Comparison of ENCODE assay signal across 28 cellular contexts in genomic region chrY:2972708-2973107, GRCh38. TPM values are rescaled to one million over a fixed set of nuclear protein-coding genes. Genes with fewer than 3 reads are reported as not detected.
DNase-seq lines count a peak whose midpoint lies in the region; ATAC-seq and TF ChIP-seq lines count a peak whose summit lies in the region.
"Had no signal": no experiment of that assay in that cellular context is flagged by ENCODE, and none has a peak within 500 bp of the region (broad histone marks: within the 10 kb centered on the region; RNA-seq: fewer than 3 reads in every experiment).

No MANE protein-coding gene starts in this region.

- H3K4me1 Mint-ChIP-seq in central memory CD8-positive, alpha-beta T cell = peaks cover 35% of the 10 kb centered on the region
- peaks cover 0 to 41% (median 12%) of the 10 kb centered on the region in 7 donors for H3K4me1 Mint-ChIP-seq in naive thymus-derived CD4-positive, alpha-beta T cell
- H3K4me1 Mint-ChIP-seq in activated T-helper 17 cell treated with anti-CD3 and anti-CD28 coated beads, Interleukin-2, amount 50 U/mL, for 72 hours = peaks cover 9% of the 10 kb centered on the region

- no peaks in the 10 kb centered on the region for H3K36me3 ChIP-seq in naive thymus-derived CD4-positive, alpha-beta T cell (ENCODE audit: control insufficient read depth in 2 of 3, insufficient read depth in 3 of 3, low read length in 3 of 3)
- H3K36me3 ChIP-seq: BLaER1, cardiac muscle cell, right atrium auricular region, thoracic aorta, vagina had no signal

- CTCF ChIA-PET in naive thymus-derived CD4-positive, alpha-beta T cell (lab: Charles Lee) = no interaction called here

- ATAC-seq in GM21515 (IDR thresholded peaks at IDR 0.05; ENCODE audit: unreplicated experiment) = peak; percentile 17
- ATAC-seq in HG03442 (IDR thresholded peaks at IDR 0.05; ENCODE audit: unreplicated experiment) = peak; percentile 25
- ATAC-seq in central memory CD8-positive, alpha-beta T cell (replicated peaks; ENCODE audit: extremely low read depth, poor library complexity, severe bottlenecking) = no peak
- ATAC-seq in naive thymus-derived CD4-positive, alpha-beta T cell = no peak
- ATAC-seq in activated T-helper 17 cell treated with anti-CD3 and anti-CD28 coated beads, Interleukin-2, amount 50 U/mL, for 72 hours (replicated peaks) = no peak
- ATAC-seq: activated naive CD4-positive, alpha-beta T cell treated with anti-CD3 and anti-CD28 coated beads, Interleukin-2, amount 50 U/mL, for 72 hours; mucosa of descending colon; SK-N-SH treated with all-trans-retinoic acid at 6 μM for 48 hours; stimulated activated naive CD8-positive, alpha-beta T cell treated with anti-CD3 and anti-CD28 coated beads, Interleukin-15, Interleukin-2, amounts not matched to agents 100 U/mL and 50 U/mL, for 24 hours had no signal

- peak overlapping the region; percentile 77 for H3K27ac Mint-ChIP-seq in central memory CD8-positive, alpha-beta T cell (ENCODE audit: low read depth)
- peak overlapping the region in 2 of 9 donors; percentile 28 to 34 for H3K27ac Mint-ChIP-seq in naive thymus-derived CD4-positive, alpha-beta T cell
- H3K27ac Mint-ChIP-seq in activated T-helper 17 cell treated with anti-CD3 and anti-CD28 coated beads, Interleukin-2, amount 50 U/mL, for 72 hours = no peak overlapping the region
- H3K27ac Mint-ChIP-seq: activated CD4-positive, alpha-beta T cell treated with anti-CD3 and anti-CD28 coated beads, Interleukin-2, amount 10 ng/mL, durations not matched to agents 24 days and 14 days; activated T-helper 1 cell treated with anti-CD3 and anti-CD28 coated beads, Interleukin-12 subunit alpha, Interleukin-12 subunit beta, Interleukin-2, Interleukin-4 antibody, amounts not matched to agents 30 ng/mL and 10 ng/mL and 1 ng/mL, durations not matched to agents 14 hours and 24 hours and 36 hours had no signal

- peaks cover 36% of the 10 kb centered on the region for H3K36me3 Mint-ChIP-seq in central memory CD8-positive, alpha-beta T cell (ENCODE audit: insufficient read depth)
- peaks cover 0 to 18% (median 3%) of the 10 kb centered on the region in 5 donors for H3K36me3 Mint-ChIP-seq in naive thymus-derived CD4-positive, alpha-beta T cell
- peaks cover 48% of the 10 kb centered on the region for H3K36me3 Mint-ChIP-seq in activated T-helper 17 cell treated with anti-CD3 and anti-CD28 coated beads, Interleukin-2, amount 50 U/mL, for 72 hours (ENCODE audit: low read depth)

- no peak overlapping the region for H3K27ac ChIP-seq in naive thymus-derived CD4-positive, alpha-beta T cell (ENCODE audit: low read depth, low read length)
- H3K27ac ChIP-seq: BLaER1, cardiac muscle cell, parathyroid adenoma, right atrium auricular region, thoracic aorta, vagina had no signal

- no peaks in the 10 kb centered on the region for H3K9me3 ChIP-seq in naive thymus-derived CD4-positive, alpha-beta T cell (ENCODE audit: control insufficient read depth in 2 of 3, low read length in 3 of 3)
- H3K9me3 ChIP-seq: BLaER1, mucosa of descending colon, right atrium auricular region, thoracic aorta, vagina had no signal

- TF ChIP-seq CTCF in GM12864 (IDR thresholded peaks at IDR 0.05; ENCODE audit: low read depth, low read length, missing control alignments) = no peak

- DNase-seq in GM12864 (ENCODE audit: low read depth) (no peak), activated gamma-delta T cell treated with Interleukin-2 at 50 U/mL for 16 hours (no peak), middle frontal gyrus (ENCODE audit: extremely low spot score, low spot score) (no peak)
- no peak for DNase-seq in central memory CD8-positive, alpha-beta T cell (ENCODE audit: low spot score in 2 of 2)
- no peak for DNase-seq in naive thymus-derived CD4-positive, alpha-beta T cell
- DNase-seq: activated CD4-positive, alpha-beta T cell treated with anti-CD3 and anti-CD28 coated beads, Interleukin-2, amount 10 ng/mL, durations not matched to agents 24 days and 14 days; aorta; cortex of kidney; kidney; mucosa of descending colon; NCI-H187 treated with DMSO at 0.1 percent for 48 hours; NCI-H526; stimulated activated CD4-positive, alpha-beta T cell treated with anti-CD3 and anti-CD28 coated beads, Interleukin-4, amount 100 ng/mL, for 4 hours; stimulated activated naive CD8-positive, alpha-beta T cell treated with anti-CD3 and anti-CD28 coated beads, Interleukin-15, Interleukin-2, amounts not matched to agents 100 U/mL and 50 U/mL, for 24 hours had no signal

- no peaks in the 10 kb centered on the region for H3K27me3 ChIP-seq in naive thymus-derived CD4-positive, alpha-beta T cell (ENCODE audit: control insufficient read depth in 2 of 2, insufficient read depth in 2 of 2, low read length in 2 of 2)
- H3K27me3 ChIP-seq: BLaER1, cardiac muscle cell, right atrium auricular region, vagina had no signal

- H3K4me3 Mint-ChIP-seq in central memory CD8-positive, alpha-beta T cell = no peak overlapping the region
- H3K4me3 Mint-ChIP-seq in naive thymus-derived CD4-positive, alpha-beta T cell = no peak overlapping the region
- no peak overlapping the region for H3K4me3 Mint-ChIP-seq in activated T-helper 17 cell treated with anti-CD3 and anti-CD28 coated beads, Interleukin-2, amount 50 U/mL, for 72 hours
- H3K4me3 Mint-ChIP-seq: activated CD4-positive, alpha-beta T cell treated with anti-CD3 and anti-CD28 coated beads, Interleukin-2, amount 10 ng/mL, durations not matched to agents 24 days and 14 days; activated T-helper 1 cell treated with anti-CD3 and anti-CD28 coated beads, Interleukin-12 subunit alpha, Interleukin-12 subunit beta, Interleukin-2, Interleukin-4 antibody, amounts not matched to agents 30 ng/mL and 10 ng/mL and 1 ng/mL, durations not matched to agents 14 hours and 24 hours and 36 hours had no signal

- H3K4me3 ChIP-seq in GM12864 (ENCODE audit: low read depth, low read length) = peak overlapping the region; percentile 43; the same call in 1 of the 2 replicates
- no peak overlapping the region for H3K4me3 ChIP-seq in naive thymus-derived CD4-positive, alpha-beta T cell (ENCODE audit: low read length)
- H3K4me3 ChIP-seq: BLaER1, cardiac muscle cell, mucosa of descending colon, right atrium auricular region, thoracic aorta, vagina had no signal

- no peaks in the 10 kb centered on the region for H3K9me3 Mint-ChIP-seq in central memory CD8-positive, alpha-beta T cell
- peaks cover 0 to 3% (median 0%) of the 10 kb centered on the region in 11 donors for H3K9me3 Mint-ChIP-seq in naive thymus-derived CD4-positive, alpha-beta T cell
- H3K9me3 Mint-ChIP-seq in activated T-helper 17 cell treated with anti-CD3 and anti-CD28 coated beads, Interleukin-2, amount 50 U/mL, for 72 hours = no peaks in the 10 kb centered on the region
- H3K9me3 Mint-ChIP-seq: activated CD4-positive, alpha-beta T cell treated with anti-CD3 and anti-CD28 coated beads, Interleukin-2, amount 10 ng/mL, durations not matched to agents 24 days and 14 days; activated naive CD4-positive, alpha-beta T cell treated with anti-CD3 and anti-CD28 coated beads, Interleukin-2, amount 50 U/mL, for 72 hours; activated T-helper 1 cell treated with anti-CD3 and anti-CD28 coated beads, Interleukin-12 subunit alpha, Interleukin-12 subunit beta, Interleukin-2, Interleukin-4 antibody, amounts not matched to agents 30 ng/mL and 10 ng/mL and 1 ng/mL, durations not matched to agents 14 hours and 24 hours and 36 hours had no signal

- no peaks in the 10 kb centered on the region for H3K27me3 Mint-ChIP-seq in central memory CD8-positive, alpha-beta T cell
- no peaks in the 10 kb centered on the region for H3K27me3 Mint-ChIP-seq in naive thymus-derived CD4-positive, alpha-beta T cell
- no peaks in the 10 kb centered on the region for H3K27me3 Mint-ChIP-seq in activated T-helper 17 cell treated with anti-CD3 and anti-CD28 coated beads, Interleukin-2, amount 50 U/mL, for 72 hours
- H3K27me3 Mint-ChIP-seq: activated CD4-positive, alpha-beta T cell treated with anti-CD3 and anti-CD28 coated beads, Interleukin-2, amount 10 ng/mL, durations not matched to agents 24 days and 14 days had no signal

- POLR2A ChIA-PET in naive thymus-derived CD4-positive, alpha-beta T cell (lab: Charles Lee) = no interaction called here

- intact Hi-C loops in naive thymus-derived CD4-positive, alpha-beta T cell (cut with micrococcal nuclease) = loop anchor here in 1 of 2 donors (5.0 kb wide), 1 partner anchor 35 kb away; the partner anchor contains the start of gene ZFY

- H3K4me1 ChIP-seq in naive thymus-derived CD4-positive, alpha-beta T cell (ENCODE audit: control insufficient read depth in 2 of 2, insufficient read depth in 2 of 2, low read length in 2 of 2) = peaks cover 0 to 7% of the 10 kb centered on the region in 2 donors
- H3K4me1 ChIP-seq: BLaER1, parathyroid adenoma, right atrium auricular region, vagina had no signal

RNA-seq across cellular contexts. Expression of gene ZFY, which starts 37.5 kb away (rescaled TPM):
- total RNA-seq in naive thymus-derived CD4-positive, alpha-beta T cell = 10 to 100 TPM; 20.2 to 34.5 (median 22.6) TPM
- polyA plus RNA-seq in naive thymus-derived CD4-positive, alpha-beta T cell = not detected
- total RNA-seq in activated T-helper 17 cell treated with anti-CD3 and anti-CD28 coated beads, Interleukin-2, amount 50 U/mL, for 72 hours = 10 to 100 TPM; 14.0 to 19.1 TPM
- total RNA-seq: aorta, cardiac muscle cell, fibroblast of lung, glomerular endothelial cell, kidney, right atrium auricular region, vagina had no signal
- polyA plus RNA-seq: cardiac muscle cell had no signal

Comparison
In these comparisons a context has a peak if more than half of its experiments do, and no peak if none do; other contexts are left out.
1. ATAC-seq: peak in GM21515 (single experiment) and HG03442 (single experiment); none in central memory CD8-positive, alpha-beta T cell (single experiment), naive thymus-derived CD4-positive, alpha-beta T cell (single experiment) and activated T-helper 17 cell treated with anti-CD3 and anti-CD28 coated beads, Interleukin-2, amount 50 U/mL, for 72 hours (single experiment).